In genomic region chr17:7845359-7846062, GRCh38 we compare ENCODE assay signal across 2 cellular contexts.
TF ChIP-seq lines count a peak whose summit lies in the region.

No MANE protein-coding gene starts in this region.

TF ChIP-seq in GM23338, 12 proteins besides CTCF, POLR2A, EP300 and RAD21 (continued from another document):
- TF ChIP-seq REST (IDR thresholded peaks at IDR 0.05; ENCODE audit: unreplicated experiment) (no peak), EZH2 (IDR thresholded peaks at IDR 0.05; ENCODE audit: low read depth, unreplicated experiment) (no peak), CREB1 (CRISPR knock-in tag; IDR thresholded peaks at IDR 0.05; ENCODE audit: low read depth) (no peak), POLR2AphosphoS5 (IDR thresholded peaks at IDR 0.05; ENCODE audit: low read depth) (no peak), ZNF331 (CRISPR knock-in tag; IDR thresholded peaks at IDR 0.05; ENCODE audit: low read depth) (no peak), ZNF462 (CRISPR knock-in tag; IDR thresholded peaks at IDR 0.05) (no peak), EZH2phosphoT487 (IDR thresholded peaks at IDR 0.05; ENCODE audit: unreplicated experiment) (no peak)
TF ChIP-seq in GM23338: peak in this region for 0.

TF ChIP-seq in WTC11, 78 proteins besides CTCF, POLR2A, EP300 and RAD21 (continued from another document):
- TF ChIP-seq CDX4 (CRISPR knock-in tag; IDR thresholded peaks at IDR 0.05; ENCODE audit: borderline replicate concordance), result no peak
- no peak for TF ChIP-seq KAT7 (CRISPR knock-in tag; IDR thresholded peaks at IDR 0.05; ENCODE audit: borderline replicate concordance)
- no peak for TF ChIP-seq NFYB (CRISPR knock-in tag; conservative IDR thresholded peaks at IDR 0.05; ENCODE audit: low read depth)
- TF ChIP-seq ATF1 (CRISPR knock-in tag; IDR thresholded peaks at IDR 0.05), result no peak
- no peak for TF ChIP-seq STAT6 (CRISPR knock-in tag; conservative IDR thresholded peaks at IDR 0.05; ENCODE audit: low read depth)
- no peak for TF ChIP-seq MYBL2 (CRISPR knock-in tag; IDR thresholded peaks at IDR 0.05)
- no peak for TF ChIP-seq PREB (CRISPR knock-in tag; IDR thresholded peaks at IDR 0.05; ENCODE audit: borderline replicate concordance)
- TF ChIP-seq, protein P1, sequence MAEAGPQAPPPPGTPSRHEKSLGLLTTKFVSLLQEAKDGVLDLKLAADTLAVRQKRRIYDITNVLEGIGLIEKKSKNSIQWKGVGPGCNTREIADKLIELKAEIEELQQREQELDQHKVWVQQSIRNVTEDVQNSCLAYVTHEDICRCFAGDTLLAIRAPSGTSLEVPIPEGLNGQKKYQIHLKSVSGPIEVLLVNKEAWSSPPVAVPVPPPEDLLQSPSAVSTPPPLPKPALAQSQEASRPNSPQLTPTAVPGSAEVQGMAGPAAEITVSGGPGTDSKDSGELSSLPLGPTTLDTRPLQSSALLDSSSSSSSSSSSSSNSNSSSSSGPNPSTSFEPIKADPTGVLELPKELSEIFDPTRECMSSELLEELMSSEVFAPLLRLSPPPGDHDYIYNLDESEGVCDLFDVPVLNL (CRISPR knock-in tag; IDR thresholded peaks at IDR 0.05; ENCODE audit: borderline replicate concordance, low read depth), result no peak
- TF ChIP-seq, protein P2, sequence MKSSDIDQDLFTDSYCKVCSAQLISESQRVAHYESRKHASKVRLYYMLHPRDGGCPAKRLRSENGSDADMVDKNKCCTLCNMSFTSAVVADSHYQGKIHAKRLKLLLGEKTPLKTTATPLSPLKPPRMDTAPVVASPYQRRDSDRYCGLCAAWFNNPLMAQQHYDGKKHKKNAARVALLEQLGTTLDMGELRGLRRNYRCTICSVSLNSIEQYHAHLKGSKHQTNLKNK (CRISPR knock-in tag; IDR thresholded peaks at IDR 0.05), result no peak
- TF ChIP-seq, protein P3, sequence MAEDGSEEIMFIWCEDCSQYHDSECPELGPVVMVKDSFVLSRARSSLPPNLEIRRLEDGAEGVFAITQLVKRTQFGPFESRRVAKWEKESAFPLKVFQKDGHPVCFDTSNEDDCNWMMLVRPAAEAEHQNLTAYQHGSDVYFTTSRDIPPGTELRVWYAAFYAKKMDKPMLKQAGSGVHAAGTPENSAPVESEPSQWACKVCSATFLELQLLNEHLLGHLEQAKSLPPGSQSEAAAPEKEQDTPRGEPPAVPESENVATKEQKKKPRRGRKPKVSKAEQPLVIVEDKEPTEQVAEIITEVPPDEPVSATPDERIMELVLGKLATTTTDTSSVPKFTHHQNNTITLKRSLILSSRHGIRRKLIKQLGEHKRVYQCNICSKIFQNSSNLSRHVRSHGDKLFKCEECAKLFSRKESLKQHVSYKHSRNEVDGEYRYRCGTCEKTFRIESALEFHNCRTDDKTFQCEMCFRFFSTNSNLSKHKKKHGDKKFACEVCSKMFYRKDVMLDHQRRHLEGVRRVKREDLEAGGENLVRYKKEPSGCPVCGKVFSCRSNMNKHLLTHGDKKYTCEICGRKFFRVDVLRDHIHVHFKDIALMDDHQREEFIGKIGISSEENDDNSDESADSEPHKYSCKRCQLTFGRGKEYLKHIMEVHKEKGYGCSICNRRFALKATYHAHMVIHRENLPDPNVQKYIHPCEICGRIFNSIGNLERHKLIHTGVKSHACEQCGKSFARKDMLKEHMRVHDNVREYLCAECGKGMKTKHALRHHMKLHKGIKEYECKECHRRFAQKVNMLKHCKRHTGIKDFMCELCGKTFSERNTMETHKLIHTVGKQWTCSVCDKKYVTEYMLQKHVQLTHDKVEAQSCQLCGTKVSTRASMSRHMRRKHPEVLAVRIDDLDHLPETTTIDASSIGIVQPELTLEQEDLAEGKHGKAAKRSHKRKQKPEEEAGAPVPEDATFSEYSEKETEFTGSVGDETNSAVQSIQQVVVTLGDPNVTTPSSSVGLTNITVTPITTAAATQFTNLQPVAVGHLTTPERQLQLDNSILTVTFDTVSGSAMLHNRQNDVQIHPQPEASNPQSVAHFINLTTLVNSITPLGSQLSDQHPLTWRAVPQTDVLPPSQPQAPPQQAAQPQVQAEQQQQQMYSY (CRISPR knock-in tag; IDR thresholded peaks at IDR 0.05), result no peak
- TF ChIP-seq FOXP4 (CRISPR knock-in tag; IDR thresholded peaks at IDR 0.05), result no peak
